14 cellular contexts compared by ENCODE assay signal in the genomic region with DNA sequence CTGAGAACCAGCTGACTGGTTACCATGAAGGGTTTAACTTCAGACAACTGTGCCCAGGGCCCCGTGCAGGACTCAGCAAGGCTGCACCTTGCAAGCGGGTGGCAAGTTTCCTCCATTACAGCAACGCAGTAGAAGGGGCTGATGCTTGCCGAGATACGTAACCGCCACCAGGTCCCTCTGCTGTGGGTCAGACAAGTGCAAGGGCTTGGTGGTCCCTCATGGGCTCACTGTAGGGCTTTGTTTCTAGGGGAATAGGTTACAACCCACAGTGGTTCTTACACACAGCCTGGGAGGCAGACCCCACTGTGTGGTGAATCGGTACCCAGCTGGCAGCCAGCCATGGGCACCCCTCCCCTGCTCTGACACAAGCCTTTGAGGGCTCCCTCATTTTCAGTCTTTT. TPM values are rescaled to one million over a fixed set of nuclear protein-coding genes. Genes with fewer than 3 reads are reported as not detected.
A peak's percentile ranks its signal among the peaks of the same experiment; 100 is the strongest.
DNase-seq lines count a peak whose midpoint lies in the region; ATAC-seq and TF ChIP-seq lines count a peak whose summit lies in the region.
"Had no signal": no experiment of that assay in that cellular context is flagged by ENCODE, and none has a peak within 500 bp of the region (broad histone marks: within the 10 kb centered on the region; RNA-seq: fewer than 3 reads in every experiment).

No MANE protein-coding gene starts in this region.

- TF ChIP-seq CTCF in natural killer cell (IDR thresholded peaks at IDR 0.05) (no peak), osteoblast (IDR thresholded peaks at IDR 0.05; ENCODE audit: extremely low read depth, low read depth, low read length) (no peak), uterus (IDR thresholded peaks at IDR 0.05) (no peak)

- no peaks in the 10 kb centered on the region for H3K36me3 ChIP-seq in osteoblast (ENCODE audit: insufficient read depth, low read length)
- H3K36me3 ChIP-seq in uterus: no peaks in the 10 kb centered on the region
- H3K36me3 ChIP-seq: BLaER1 had no signal

- no peaks in the 10 kb centered on the region for H4K20me1 ChIP-seq in osteoblast (ENCODE audit: insufficient read depth, low read length)
- H4K20me1 ChIP-seq: BLaER1 had no signal

- H3K4me1 Mint-ChIP-seq in activated T-cell treated with anti-CD3 and anti-CD28 coated beads, Interleukin-2, amount 50 U/mL, for 4 hours (ENCODE audit: low read depth): no peaks in the 10 kb centered on the region
- H3K4me1 Mint-ChIP-seq in natural killer cell treated with Interleukin-12 subunit alpha and Interleukin-12 subunit beta and Interleukin-15 and Interleukin-18, amount 100 ng/mL, for 72 hours (ENCODE audit: low read depth in 2 of 2): no peaks in the 10 kb centered on the region
- H3K4me1 Mint-ChIP-seq in natural killer cell: no peaks in the 10 kb centered on the region

- no peak for ATAC-seq in activated T-cell treated with anti-CD3 and anti-CD28 coated beads, Interleukin-2, amount 50 U/mL, for 4 hours
- no peak for ATAC-seq in natural killer cell treated with Interleukin-12 subunit alpha and Interleukin-12 subunit beta and Interleukin-15 and Interleukin-18, amount 100 ng/mL, for 72 hours
- ATAC-seq in natural killer cell: no peak
- ATAC-seq: GM12878 had no signal

- H3K27me3 ChIP-seq in osteoblast (ENCODE audit: insufficient read depth, low read length) (no peaks in the 10 kb centered on the region), uterus (no peaks in the 10 kb centered on the region)
- H3K27me3 ChIP-seq: BLaER1 had no signal

- H3K4me1 ChIP-seq in osteoblast (ENCODE audit: insufficient read depth, low read length) (no peaks in the 10 kb centered on the region), uterus (no peaks in the 10 kb centered on the region)

- H3K36me3 Mint-ChIP-seq in activated T-cell treated with anti-CD3 and anti-CD28 coated beads, Interleukin-2, amount 50 U/mL, for 4 hours (ENCODE audit: insufficient read depth): no peaks in the 10 kb centered on the region
- no peaks in the 10 kb centered on the region for H3K36me3 Mint-ChIP-seq in natural killer cell treated with Interleukin-12 subunit alpha and Interleukin-12 subunit beta and Interleukin-15 and Interleukin-18, amount 100 ng/mL, for 72 hours
- no peaks in the 10 kb centered on the region for H3K36me3 Mint-ChIP-seq in natural killer cell

- H3K27ac ChIP-seq in osteoblast (ENCODE audit: low read depth, low read length): no peak overlapping the region
- no peak overlapping the region for H3K27ac ChIP-seq in uterus
- H3K27ac ChIP-seq: 22Rv1, BLaER1 had no signal

- TF ChIP-seq POLR2A in uterus (IDR thresholded peaks at IDR 0.05): no peak

- H3K9me3 ChIP-seq in osteoblast (ENCODE audit: low read depth, low read length) (no peaks in the 10 kb centered on the region), uterus (no peaks in the 10 kb centered on the region)
- H3K9me3 ChIP-seq: BLaER1 had no signal

- no peak overlapping the region for H2AFZ ChIP-seq in osteoblast (ENCODE audit: low read length)

- no peaks in the 10 kb centered on the region for H3K79me2 ChIP-seq in osteoblast (ENCODE audit: insufficient read depth, low read length)

- no peaks in the 10 kb centered on the region for H3K9me3 Mint-ChIP-seq in activated T-cell treated with anti-CD3 and anti-CD28 coated beads, Interleukin-2, amount 50 U/mL, for 4 hours
- H3K9me3 Mint-ChIP-seq in natural killer cell treated with Interleukin-12 subunit alpha and Interleukin-12 subunit beta and Interleukin-15 and Interleukin-18, amount 100 ng/mL, for 72 hours: no peaks in the 10 kb centered on the region
- no peaks in the 10 kb centered on the region for H3K9me3 Mint-ChIP-seq in natural killer cell
- H3K9me3 Mint-ChIP-seq: H9 had no signal

- H3K27me3 Mint-ChIP-seq in activated T-cell treated with anti-CD3 and anti-CD28 coated beads, Interleukin-2, amount 50 U/mL, for 4 hours (ENCODE audit: low read depth): peaks cover 5% of the 10 kb centered on the region
- H3K27me3 Mint-ChIP-seq in natural killer cell treated with Interleukin-12 subunit alpha and Interleukin-12 subunit beta and Interleukin-15 and Interleukin-18, amount 100 ng/mL, for 72 hours: no peaks in the 10 kb centered on the region
- peaks cover 0 to 4% of the 10 kb centered on the region in 2 donors for H3K27me3 Mint-ChIP-seq in natural killer cell (ENCODE audit: low read depth in 2 of 2)

- no peak overlapping the region for H3K4me3 ChIP-seq in osteoblast (ENCODE audit: insufficient read depth, low read length)
- H3K4me3 ChIP-seq in uterus: no peak overlapping the region
- H3K4me3 ChIP-seq: BLaER1, GM12878 had no signal

- H3K27ac Mint-ChIP-seq in natural killer cell treated with Interleukin-12 subunit alpha and Interleukin-12 subunit beta and Interleukin-15 and Interleukin-18, amount 100 ng/mL, for 72 hours: no peak overlapping the region
- H3K27ac Mint-ChIP-seq in natural killer cell: no peak overlapping the region
- H3K27ac Mint-ChIP-seq: H9 had no signal

- no peak overlapping the region for H3K4me2 ChIP-seq in osteoblast (ENCODE audit: insufficient read depth, low read length)
- H3K4me2 ChIP-seq: BLaER1 had no signal

- H3K4me3 Mint-ChIP-seq in activated T-cell treated with anti-CD3 and anti-CD28 coated beads, Interleukin-2, amount 50 U/mL, for 4 hours: no peak overlapping the region
- no peak overlapping the region for H3K4me3 Mint-ChIP-seq in natural killer cell treated with Interleukin-12 subunit alpha and Interleukin-12 subunit beta and Interleukin-15 and Interleukin-18, amount 100 ng/mL, for 72 hours
- no peak overlapping the region for H3K4me3 Mint-ChIP-seq in natural killer cell
- H3K4me3 Mint-ChIP-seq: H9 had no signal

- intact Hi-C loops in natural killer cell (cut with micrococcal nuclease) (no loop called here), uterus (cut with DNase I; ENCODE audit: low total_unique reads) (no loop called here)

- peak; percentile 8 for DNase-seq in activated T-cell treated with anti-CD3 and anti-CD28 coated beads, Interleukin-2, amount 50 U/mL, for 1 hour
- no peak for DNase-seq in activated T-cell treated with anti-CD3 and anti-CD28 coated beads, Interleukin-2, amount 50 U/mL, for 4 hours
- DNase-seq in natural killer cell treated with Interleukin-12 subunit alpha and Interleukin-12 subunit beta and Interleukin-15 and Interleukin-18, amount 100 ng/mL, for 72 hours (ENCODE audit: low spot score): peak; percentile 25
- no peak for DNase-seq in natural killer cell
- DNase-seq in osteoblast (ENCODE audit: insufficient read length, low spot score, missing footprints): peak; percentile 65
- peak; percentile 8 to 11 for DNase-seq in uterus
- DNase-seq in hypothalamus (lab: John Stamatoyannopoulos, UW): no peak
- no peak for DNase-seq in NCI-H524 (lab: John Stamatoyannopoulos, UW)
- DNase-seq: DMS 273 treated with DMSO at 0.1 percent for 48 hours, GOT3, H9 had no signal

RNA-seq across cellular contexts. Expression of a gene that starts 15.5 kb away (rescaled TPM):
- 100 to 1,000 TPM; 229 to 264 (median 233) TPM for total RNA-seq in activated T-cell treated with anti-CD3 and anti-CD28 coated beads, Interleukin-2, amount 50 U/mL, for 4 hours
- 100 to 1,000 TPM; 114 to 161 TPM for total RNA-seq in natural killer cell treated with Interleukin-12 subunit alpha and Interleukin-12 subunit beta and Interleukin-15 and Interleukin-18, amount 100 ng/mL, for 72 hours
- total RNA-seq in natural killer cell: 100 to 1,000 TPM; 146 to 174 (median 167) TPM
- 7.1 and 9.8 TPM in 2 replicates for total RNA-seq in osteoblast
- total RNA-seq in uterus: 10 to 100 TPM in 3 of 4 donors, 1 to 10 TPM in 1; 3.2 to 56.4 (median 25.7) TPM

RNA-seq across cellular contexts. Expression of a gene that starts 33.2 kb away (rescaled TPM):
- total RNA-seq in activated T-cell treated with anti-CD3 and anti-CD28 coated beads, Interleukin-2, amount 50 U/mL, for 4 hours: 10 to 100 TPM; 51.8 to 68.1 (median 55.2) TPM
- total RNA-seq in natural killer cell treated with Interleukin-12 subunit alpha and Interleukin-12 subunit beta and Interleukin-15 and Interleukin-18, amount 100 ng/mL, for 72 hours: 100 to 1,000 TPM in 1 of 2 donors, 10 to 100 TPM in 1; 68.3 to 113 TPM
- total RNA-seq in natural killer cell (10 to 100 TPM; 33.6 to 44.2 (median 38.4) TPM), osteoblast (74.3 and 79.6 TPM in 2 replicates), uterus (10 to 100 TPM; 36.9 to 90.0 (median 56.3) TPM)

RNA-seq across cellular contexts. Expression of a gene that starts 58.7 kb away (rescaled TPM):
- 10 to 100 TPM; 79.7 to 94.4 (median 88.0) TPM for total RNA-seq in activated T-cell treated with anti-CD3 and anti-CD28 coated beads, Interleukin-2, amount 50 U/mL, for 4 hours
- total RNA-seq in natural killer cell treated with Interleukin-12 subunit alpha and Interleukin-12 subunit beta and Interleukin-15 and Interleukin-18, amount 100 ng/mL, for 72 hours: 10 to 100 TPM; 91.2 to 93.3 TPM
- total RNA-seq in natural killer cell (10 to 100 TPM; 21.1 to 32.5 (median 30.8) TPM), osteoblast (36.8 and 39.1 TPM in 2 replicates), uterus (10 to 100 TPM; 25.6 to 62.8 (median 46.0) TPM)

Comparison
In these comparisons a context has a peak if more than half of its experiments do, and no peak if none do; other contexts are left out.
1. DNase-seq: peak in activated T-cell treated with anti-CD3 and anti-CD28 coated beads, Interleukin-2, amount 50 U/mL, for 1 hour (single experiment), natural killer cell treated with Interleukin-12 subunit alpha and Interleukin-12 subunit beta and Interleukin-15 and Interleukin-18, amount 100 ng/mL, for 72 hours (single experiment), osteoblast (single experiment) and uterus (2 of 2); none in activated T-cell treated with anti-CD3 and anti-CD28 coated beads, Interleukin-2, amount 50 U/mL, for 4 hours (single experiment), natural killer cell (single experiment), hypothalamus (0 of 51) and NCI-H524 (0 of 2).